In the genomic region with DNA sequence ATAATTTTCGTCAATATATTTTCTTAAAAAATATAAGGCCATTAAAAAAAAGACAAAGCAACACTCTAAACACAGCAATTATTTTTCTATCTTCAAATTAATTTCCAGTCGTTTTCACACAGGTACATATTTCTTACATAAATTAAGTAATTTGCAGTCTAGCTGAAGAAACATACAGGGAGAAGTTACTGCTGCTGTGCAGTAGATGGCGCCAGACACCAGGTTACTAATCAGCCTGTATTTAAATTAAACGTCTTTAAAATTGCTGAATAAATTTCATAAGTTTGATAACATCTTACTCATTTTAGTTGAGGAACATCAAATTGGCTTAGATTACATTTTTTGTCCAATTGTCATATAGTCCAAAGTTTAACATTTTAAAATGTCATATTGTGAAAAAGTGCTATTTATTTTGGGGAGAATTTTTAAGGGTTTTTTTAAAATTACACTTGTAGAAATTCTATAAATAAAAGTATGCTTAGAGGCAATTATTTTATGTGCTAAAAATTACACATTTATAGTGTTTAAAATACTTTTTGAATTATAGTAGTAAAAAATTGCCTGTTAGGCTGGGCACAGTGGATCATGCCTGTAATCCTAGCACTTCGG, we compare ENCODE assay signal across 8 cellular contexts.
A peak's percentile ranks its signal among the peaks of the same experiment; 100 is the strongest.
DNase-seq lines count a peak whose midpoint lies in the region; ATAC-seq and TF ChIP-seq lines count a peak whose summit lies in the region.

No MANE protein-coding gene starts in this region.

- no peaks in the 10 kb centered on the region for H3K36me3 ChIP-seq in trophoblast cell (ENCODE audit: control insufficient read depth in 1 of 2, insufficient read depth in 2 of 2, low read length in 2 of 2)

- H3K27me3 ChIP-seq in H9 (ENCODE audit: insufficient read depth, low read length) (no peaks in the 10 kb centered on the region), trophoblast cell (ENCODE audit: insufficient read depth, low read length) (no peaks in the 10 kb centered on the region)

- no peak for ATAC-seq in HG02970 (IDR thresholded peaks at IDR 0.05; ENCODE audit: low FRiP score, unreplicated experiment)

- H3K36me3 Mint-ChIP-seq in H9 (ENCODE audit: insufficient read depth in 1 of 3, low read depth in 3 of 3) = no peaks in the 10 kb centered on the region; a peak in 1 of 7 replicates
- no peaks in the 10 kb centered on the region for H3K36me3 Mint-ChIP-seq in activated T-helper 2 cell treated with anti-CD3 and anti-CD28 coated beads, Interferon-gamma antibody, Interleukin-2, Interleukin-4, amounts not matched to agents 10 μg/mL and 5 μg/mL and 100 μg/mL, durations not matched to agents 14 hours and 24 hours and 36 hours (ENCODE audit: low read depth)

- H3K4me3 Mint-ChIP-seq in H9 = no peak overlapping the region
- no peak overlapping the region for H3K4me3 Mint-ChIP-seq in activated T-helper 2 cell treated with anti-CD3 and anti-CD28 coated beads, Interferon-gamma antibody, Interleukin-2, Interleukin-4, amounts not matched to agents 10 μg/mL and 5 μg/mL and 100 μg/mL, durations not matched to agents 14 hours and 24 hours and 36 hours (ENCODE audit: low read depth)

- no peaks in the 10 kb centered on the region for H4K20me1 ChIP-seq in H9 (ENCODE audit: control insufficient read depth, insufficient read depth, insufficient read length)

- H3K9ac ChIP-seq in H9 (ENCODE audit: extremely low read depth, insufficient read length, low read length) (no peak overlapping the region), trophoblast cell (ENCODE audit: low read length) (no peak overlapping the region)

- H4K5ac ChIP-seq in H9 (ENCODE audit: insufficient read length, low read depth, low read length) = no peak overlapping the region

- H2BK15ac ChIP-seq in H9 (ENCODE audit: low read depth, low read length) = no peak overlapping the region

- H3K4me1 Mint-ChIP-seq in H9 = no peaks in the 10 kb centered on the region
- H3K4me1 Mint-ChIP-seq in activated T-helper 2 cell treated with anti-CD3 and anti-CD28 coated beads, Interferon-gamma antibody, Interleukin-2, Interleukin-4, amounts not matched to agents 10 μg/mL and 5 μg/mL and 100 μg/mL, durations not matched to agents 14 hours and 24 hours and 36 hours (ENCODE audit: low read depth) = no peaks in the 10 kb centered on the region

- no peak overlapping the region for H2AK5ac ChIP-seq in H9 (ENCODE audit: insufficient read length, low read length)
- H2AK5ac ChIP-seq in trophoblast cell (ENCODE audit: low read length) = no peak overlapping the region

- H2BK5ac ChIP-seq in H9 (ENCODE audit: insufficient read length, low read length) = no peak overlapping the region
- H2BK5ac ChIP-seq in trophoblast cell (ENCODE audit: low read depth, low read length, poor library complexity) = no peak overlapping the region

- H3K23ac ChIP-seq in H9 (ENCODE audit: insufficient read length, low read depth, low read length) = no peak overlapping the region
- no peak overlapping the region for H3K23ac ChIP-seq in trophoblast cell (ENCODE audit: low read length)

- no peaks in the 10 kb centered on the region for H3K9me3 Mint-ChIP-seq in H9
- H3K9me3 Mint-ChIP-seq in activated T-helper 2 cell treated with anti-CD3 and anti-CD28 coated beads, Interferon-gamma antibody, Interleukin-2, Interleukin-4, amounts not matched to agents 10 μg/mL and 5 μg/mL and 100 μg/mL, durations not matched to agents 14 hours and 24 hours and 36 hours = no peaks in the 10 kb centered on the region

- H3K79me2 ChIP-seq in H9 (ENCODE audit: insufficient read depth, low read length) (no peaks in the 10 kb centered on the region), trophoblast cell (ENCODE audit: control insufficient read depth, insufficient read depth, low read length, poor library complexity) (no peaks in the 10 kb centered on the region)

- intact Hi-C loops in activated T-helper 2 cell treated with anti-CD3 and anti-CD28 coated beads, Interferon-gamma antibody, Interleukin-2, Interleukin-4, amounts not matched to agents 10 μg/mL and 5 μg/mL and 100 μg/mL, durations not matched to agents 14 hours and 24 hours and 36 hours (cut with micrococcal nuclease) = loop anchor here (1.0 kb wide), 2 partner anchors 151 to 561 kb away; no protein-coding TSS in a partner anchor

- H2BK120ac ChIP-seq in H9 (ENCODE audit: low read depth, low read length, poor library complexity, severe bottlenecking) (no peak overlapping the region), trophoblast cell (ENCODE audit: insufficient read depth, low read length, poor library complexity) (no peak overlapping the region)

- no peak overlapping the region for H4K8ac ChIP-seq in H9 (replicated peaks; ENCODE audit: insufficient read length, low read depth, low read length)
- no peak overlapping the region for H4K8ac ChIP-seq in trophoblast cell (ENCODE audit: low read depth, low read length)

- H3K27ac ChIP-seq in H9 (ENCODE audit: insufficient read length, low read depth, low read length) (no peak overlapping the region), trophoblast cell (ENCODE audit: low read depth, low read length) (no peak overlapping the region)

- H3K23me2 ChIP-seq in H9 (ENCODE audit: insufficient read length, low read depth, low read length, poor library complexity, severe bottlenecking) = no peaks in the 10 kb centered on the region

- H3K4me3 ChIP-seq in trophoblast cell (ENCODE audit: low read depth, low read length) = no peak overlapping the region

- H4K91ac ChIP-seq in H9 (ENCODE audit: insufficient read length, low read depth, low read length) (no peak overlapping the region), trophoblast cell (ENCODE audit: low read depth, low read length) (no peak overlapping the region)

- TF ChIP-seq CTCF in H9 (conservative IDR thresholded peaks at IDR 0.05) = peak; percentile 99

- no peak overlapping the region for H3K27ac Mint-ChIP-seq in H9
- no peak overlapping the region for H3K27ac Mint-ChIP-seq in activated T-helper 2 cell treated with anti-CD3 and anti-CD28 coated beads, Interferon-gamma antibody, Interleukin-2, Interleukin-4, amounts not matched to agents 10 μg/mL and 5 μg/mL and 100 μg/mL, durations not matched to agents 14 hours and 24 hours and 36 hours

- H3T11ph ChIP-seq in H9 (ENCODE audit: low read length) = no peak overlapping the region

- H3K79me1 ChIP-seq in H9 (ENCODE audit: insufficient read depth, low read depth, low read length, poor library complexity, severe bottlenecking) (no peaks in the 10 kb centered on the region), trophoblast cell (ENCODE audit: low read length) (no peaks in the 10 kb centered on the region)

- no CpG with 5 or more reads among the region's 5 CpGs for WGBS in H9 (ENCODE audit: extremely low coverage, insufficient read length, low lambda C conversion rate)
- WGBS in trophoblast cell (ENCODE audit: extremely low coverage, insufficient coverage, insufficient read length) = no CpG with 5 or more reads among the region's 5 CpGs

- no peak overlapping the region for H2BK12ac ChIP-seq in H9 (ENCODE audit: insufficient read length, low read depth, low read length)
- H2BK12ac ChIP-seq in trophoblast cell (ENCODE audit: low read length) = no peak overlapping the region

- no peak overlapping the region for H3K18ac ChIP-seq in H9 (ENCODE audit: insufficient read length, low read depth, low read length)
- H3K18ac ChIP-seq in trophoblast cell (ENCODE audit: low read length) = no peak overlapping the region

- no peak overlapping the region for H3K4me2 ChIP-seq in H9 (ENCODE audit: insufficient read depth, insufficient read length, low read length)
- no peak overlapping the region for H3K4me2 ChIP-seq in trophoblast cell (ENCODE audit: low read length)

- no peak overlapping the region for H3K14ac ChIP-seq in H9 (ENCODE audit: insufficient read depth, low read length)
- no peak overlapping the region for H3K14ac ChIP-seq in trophoblast cell (ENCODE audit: low read length)

- no peaks in the 10 kb centered on the region for H3K4me1 ChIP-seq in H9 (ENCODE audit: insufficient read depth, low read length)
- H3K4me1 ChIP-seq in trophoblast cell (ENCODE audit: control insufficient read depth in 1 of 2, insufficient read depth in 2 of 2, low read length in 2 of 2) = peaks cover 2 to 3% of the 10 kb centered on the region in 2 experiments

- H3K9me3 ChIP-seq in H9 (ENCODE audit: control insufficient read depth, low read depth, low read length) (no peaks in the 10 kb centered on the region), trophoblast cell (ENCODE audit: insufficient read depth, low read depth, low read length) (no peaks in the 10 kb centered on the region)

- no peak overlapping the region for H4K12ac ChIP-seq in trophoblast cell (ENCODE audit: low read depth, low read length)

- no peaks in the 10 kb centered on the region for H3K27me3 Mint-ChIP-seq in H9 (ENCODE audit: low read depth)
- peaks cover 27% of the 10 kb centered on the region for H3K27me3 Mint-ChIP-seq in activated T-helper 2 cell treated with anti-CD3 and anti-CD28 coated beads, Interferon-gamma antibody, Interleukin-2, Interleukin-4, amounts not matched to agents 10 μg/mL and 5 μg/mL and 100 μg/mL, durations not matched to agents 14 hours and 24 hours and 36 hours (ENCODE audit: low read depth)

- H2AFZ ChIP-seq in H9 (ENCODE audit: low read length) (no peak overlapping the region), trophoblast cell (ENCODE audit: insufficient read depth, low read length, poor library complexity) (no peak overlapping the region)

- H3K56ac ChIP-seq in H9 (ENCODE audit: insufficient read length, low read depth, low read length) = no peak overlapping the region

- H2BK20ac ChIP-seq in H9 (ENCODE audit: low read depth, low read length, poor library complexity, severe bottlenecking) = no peak overlapping the region

- peak; percentile 82 for DNase-seq in DMS53 (lab: John Stamatoyannopoulos, UW)
- no peak for DNase-seq in H9
- DNase-seq in NCI-H460 (ENCODE audit: extremely low read depth, low read depth) = peak; percentile 35
- peak; percentile 61 for DNase-seq in activated CD8-positive, alpha-beta memory T cell treated with anti-CD3 and anti-CD28 coated beads for 24 hours
- peak; percentile 56 for DNase-seq in fibroblast of gingiva (ENCODE audit: low read depth)
- DNase-seq in trophoblast cell = peak; percentile 6 to 65
- DNase-seq in activated T-helper 2 cell treated with anti-CD3 and anti-CD28 coated beads, Interferon-gamma antibody, Interleukin-2, Interleukin-4, amounts not matched to agents 10 μg/mL and 5 μg/mL and 100 μg/mL, durations not matched to agents 14 hours and 24 hours and 36 hours (ENCODE audit: low spot score) = no peak

- H3K4ac ChIP-seq in H9 (ENCODE audit: low read depth, low read length) (no peak overlapping the region), trophoblast cell (ENCODE audit: low read depth, low read length) (no peak overlapping the region)

Comparison
In these comparisons a context has a peak if more than half of its experiments do, and no peak if none do; other contexts are left out.
1. DNase-seq: peak in DMS53 (single experiment), NCI-H460 (single experiment), activated CD8-positive, alpha-beta memory T cell treated with anti-CD3 and anti-CD28 coated beads for 24 hours (single experiment), fibroblast of gingiva (single experiment) and trophoblast cell (2 of 2); none in H9 (single experiment) and activated T-helper 2 cell treated with anti-CD3 and anti-CD28 coated beads, Interferon-gamma antibody, Interleukin-2, Interleukin-4, amounts not matched to agents 10 μg/mL and 5 μg/mL and 100 μg/mL, durations not matched to agents 14 hours and 24 hours and 36 hours (single experiment).